ENCODE assay signal across 27 cellular contexts in the genomic region with DNA sequence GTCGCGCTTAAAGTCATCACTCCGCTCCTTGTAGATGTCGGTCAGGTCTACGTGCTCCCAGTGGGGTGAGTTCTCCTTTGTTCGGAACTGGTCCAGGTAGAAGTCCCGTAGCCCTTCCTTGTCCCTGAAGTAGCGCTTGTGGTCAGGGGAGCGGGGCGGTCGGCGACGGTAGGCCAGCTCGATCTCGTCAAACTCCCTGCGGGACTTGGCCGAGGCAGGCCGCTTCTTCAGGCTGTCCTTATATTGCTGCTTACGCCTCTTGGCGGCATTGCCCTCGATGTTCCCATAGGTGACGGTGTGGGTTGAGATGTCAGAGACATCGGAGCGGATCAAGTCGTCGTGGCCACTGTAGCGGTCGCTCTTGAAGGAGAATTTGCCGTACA.
"Had no signal": no experiment of that assay in that cellular context is flagged by ENCODE, and none has a peak within 500 bp of the region (broad histone marks: within the 10 kb centered on the region; RNA-seq: fewer than 3 reads in every experiment).

No MANE protein-coding gene starts in this region.

- H3K36me3 ChIP-seq: neural progenitor cell, neutrophil, pancreas, prostate gland, right lobe of liver, sigmoid colon, suprapubic skin, tibial artery, transverse colon, upper lobe of right lung, vagina had no signal

- DNase-seq: naive thymus-derived CD4-positive, alpha-beta T cell; natural killer cell; nucleus accumbens; retina; right lobe of liver; sigmoid colon; small intestine; stimulated activated CD4-positive, alpha-beta T cell treated with anti-CD3 and anti-CD28 coated beads, Interleukin-15, amount 100 ng/mL, for 24 hours; stimulated activated CD4-positive, alpha-beta T cell treated with anti-CD3 and anti-CD28 coated beads, Interleukin-2, amount 100 ng/mL, for 24 hours; stimulated activated CD4-positive, alpha-beta T cell treated with anti-CD3 and anti-CD28 coated beads, Interleukin-2, amount 100 ng/mL, for 48 hours; stimulated activated CD4-positive, alpha-beta T cell treated with anti-CD3 and anti-CD28 coated beads, Interleukin-4, amount 100 ng/mL, for 24 hours; stimulated activated naive CD4-positive, alpha-beta T cell; stimulated activated naive CD8-positive, alpha-beta T cell treated with anti-CD3 and anti-CD28 coated beads, Interleukin-15, amount 100 ng/mL, for 72 hours; stimulated activated naive CD8-positive, alpha-beta T cell treated with anti-CD3 and anti-CD28 coated beads, Interleukin-15, Interleukin-2, amounts not matched to agents 100 U/mL and 50 U/mL, for 24 hours; substantia nigra; testis; tibial artery; transverse colon had no signal

- H3K4me3 ChIP-seq: neural progenitor cell, pancreas, prostate gland, right lobe of liver, sigmoid colon, suprapubic skin, testis, tibial artery, transverse colon, upper lobe of right lung, vagina had no signal

- H3K9me3 ChIP-seq: neutrophil, pancreas, prostate gland, right lobe of liver, sigmoid colon, suprapubic skin, testis, tibial artery, transverse colon, upper lobe of right lung, vagina had no signal

- H3K9ac ChIP-seq: neural progenitor cell had no signal

- H3K27ac ChIP-seq: neural progenitor cell, neutrophil, pancreas, prostate gland, right lobe of liver, sigmoid colon, suprapubic skin, testis, tibial artery, transverse colon, upper lobe of right lung, vagina had no signal

- FAIRE-seq: pancreas, small intestine had no signal

- H3K27me3 ChIP-seq: neural progenitor cell, neutrophil, pancreas, right lobe of liver, sigmoid colon, suprapubic skin, testis, tibial artery, transverse colon, upper lobe of right lung, vagina had no signal

- H3K4me1 ChIP-seq: prostate gland, sigmoid colon, suprapubic skin, testis, tibial artery, upper lobe of right lung, vagina had no signal

- H2AFZ ChIP-seq: neural progenitor cell had no signal

- H3K4me2 ChIP-seq: neural progenitor cell had no signal

- ATAC-seq: naive thymus-derived CD4-positive, alpha-beta T cell; natural killer cell; pancreas; right cardiac atrium; right lobe of liver; stimulated activated effector memory CD8-positive, alpha-beta T cell treated with anti-CD3 and anti-CD28 coated beads, Interleukin-12 subunit alpha, Interleukin-12 subunit beta, amount 100 ng/mL, for 72 hours; stimulated activated naive CD8-positive, alpha-beta T cell treated with anti-CD3 and anti-CD28 coated beads, Interleukin-15, amount 100 ng/mL, for 72 hours; stimulated activated naive CD8-positive, alpha-beta T cell treated with anti-CD3 and anti-CD28 coated beads, Interleukin-15, Interleukin-2, amounts not matched to agents 100 U/mL and 50 U/mL, for 24 hours; upper lobe of right lung had no signal
